8 cellular contexts compared by ENCODE assay signal in genomic region chr10:63720072-63720537, GRCh38.
DNase-seq lines count a peak whose midpoint lies in the region; ATAC-seq, FAIRE-seq and TF ChIP-seq lines count a peak whose summit lies in the region.

No MANE protein-coding gene starts in this region.

- DNase-seq in ELF-1 (ENCODE audit: low read depth, low spot score) (peak; percentile 60), H4 (ENCODE audit: low spot score) (peak; percentile 30), NCI-H1436 (lab: John Stamatoyannopoulos, UW) (peak; percentile 73), myocyte (ENCODE audit: low read depth) (peak; percentile 53), testis (peak; percentile 65)
- peak; percentile 7 to 44 (median 15) for DNase-seq in effector memory CD4-positive, alpha-beta T cell

- peak; percentile 82 to 94 (median 86) for TF ChIP-seq CTCF in testis (IDR thresholded peaks at IDR 0.05)

- peaks cover 6% of the 10 kb centered on the region for H3K27me3 ChIP-seq in effector memory CD4-positive, alpha-beta T cell (replicated peaks; ENCODE audit: control insufficient read depth, insufficient read depth, low read length, poor library complexity, severe bottlenecking)
- H3K27me3 ChIP-seq in testis = no peaks in the 10 kb centered on the region

- TF ChIP-seq POLR2A in testis (IDR thresholded peaks at IDR 0.05) = no peak

- FAIRE-seq in TTC549 (lab: Jason Lieb, UNC) = peak; percentile 60

- intact Hi-C loops in testis (cut with DNase I; ENCODE audit: low total_unique reads) = loop anchor here (10.0 kb wide), 1 partner anchor 555 kb away; no protein-coding TSS in a partner anchor

- H3K9me3 ChIP-seq in effector memory CD4-positive, alpha-beta T cell (ENCODE audit: control insufficient read depth, low read length) = no peaks in the 10 kb centered on the region
- no peaks in the 10 kb centered on the region for H3K9me3 ChIP-seq in testis

- 15 to 19% methylated on average over 6 of the region's 6 CpGs for WGBS in testis, 2 donors

- no peak overlapping the region for H3K27ac ChIP-seq in effector memory CD4-positive, alpha-beta T cell (ENCODE audit: insufficient read depth, low read length, poor library complexity, severe bottlenecking)
- no peak overlapping the region for H3K27ac ChIP-seq in testis

- no peaks in the 10 kb centered on the region for H3K4me1 ChIP-seq in effector memory CD4-positive, alpha-beta T cell (ENCODE audit: control insufficient read depth, insufficient read depth, low read length, poor library complexity, severe bottlenecking)
- peaks cover 3% of the 10 kb centered on the region for H3K4me1 ChIP-seq in testis

- H3K4me3 ChIP-seq in effector memory CD4-positive, alpha-beta T cell (ENCODE audit: insufficient read depth, low read depth, low read length, poor library complexity, severe bottlenecking) = no peak overlapping the region
- no peak overlapping the region for H3K4me3 ChIP-seq in testis

- no peaks in the 10 kb centered on the region for H3K36me3 ChIP-seq in effector memory CD4-positive, alpha-beta T cell (ENCODE audit: control insufficient read depth, insufficient read depth, low read length)
- H3K36me3 ChIP-seq in testis (ENCODE audit: low read depth, missing control alignments) = no peaks in the 10 kb centered on the region

- ATAC-seq in HG03565 (IDR thresholded peaks at IDR 0.05; ENCODE audit: unreplicated experiment) = no peak

Comparison
In these comparisons a context has a peak if more than half of its experiments do, and no peak if none do; other contexts are left out.
1. DNase-seq: peak in every context shown above with its lines; median percentile 73 in NCI-H1436; 65 in testis; 60 in ELF-1; 53 in myocyte; 30 in H4; 15 in effector memory CD4-positive, alpha-beta T cell.